8 cellular contexts compared by ENCODE assay signal in genomic region chr1:21534674-21535378, GRCh38. TPM values are rescaled to one million over a fixed set of nuclear protein-coding genes. Genes with fewer than 3 reads are reported as not detected.
A peak's percentile ranks its signal among the peaks of the same experiment; 100 is the strongest.
DNase-seq lines count a peak whose midpoint lies in the region; ATAC-seq and TF ChIP-seq lines count a peak whose summit lies in the region.

No MANE protein-coding gene starts in this region.

- peaks cover 0 to 24% (median 0%) of the 10 kb centered on the region in 3 donors for H3K27me3 ChIP-seq in stomach

- no peaks in the 10 kb centered on the region for H3K9me3 Mint-ChIP-seq in activated CD4-positive, alpha-beta T cell treated with anti-CD3 and anti-CD28 coated beads, Interleukin-2, amount 10 ng/mL, durations not matched to agents 24 days and 14 days

- DNase-seq in activated CD4-positive, alpha-beta T cell treated with anti-CD3 and anti-CD28 coated beads, Interleukin-2, amount 10 ng/mL, durations not matched to agents 24 days and 14 days: peak; percentile 71
- DNase-seq in activated CD4-positive, alpha-beta T cell treated with anti-CD3 and anti-CD28 coated beads for 1 hour: no peak
- peak; percentile 19 for DNase-seq in LoVo (ENCODE audit: low spot score)
- DNase-seq in SW480 (ENCODE audit: low spot score): peak; percentile 54
- DNase-seq in glomerular visceral epithelial cell (ENCODE audit: extremely low spot score): peak; percentile 56
- peak; percentile 48 for DNase-seq in stomach

- H3K27me3 Mint-ChIP-seq in activated CD4-positive, alpha-beta T cell treated with anti-CD3 and anti-CD28 coated beads, Interleukin-2, amount 10 ng/mL, durations not matched to agents 24 days and 14 days: peaks cover 21% of the 10 kb centered on the region

- 51 to 58% (median 52%) methylated on average over 11 of the region's 11 CpGs for WGBS in stomach, 5 donors

- no peaks in the 10 kb centered on the region for H3K36me3 Mint-ChIP-seq in activated CD4-positive, alpha-beta T cell treated with anti-CD3 and anti-CD28 coated beads, Interleukin-2, amount 10 ng/mL, durations not matched to agents 24 days and 14 days (ENCODE audit: low read depth)

- H3K4me3 Mint-ChIP-seq in activated CD4-positive, alpha-beta T cell treated with anti-CD3 and anti-CD28 coated beads, Interleukin-2, amount 10 ng/mL, durations not matched to agents 24 days and 14 days: no peak overlapping the region

- intact Hi-C loops in activated CD4-positive, alpha-beta T cell treated with anti-CD3 and anti-CD28 coated beads, Interleukin-2, amount 10 ng/mL, durations not matched to agents 24 days and 14 days (cut with micrococcal nuclease): no loop called here
- intact Hi-C loops in stomach (cut with DNase I; ENCODE audit: low total_unique reads): no loop called here

- no peaks in the 10 kb centered on the region for H3K9me3 ChIP-seq in stomach

- H3K27ac ChIP-seq in stomach: no peak overlapping the region

- H3K4me1 Mint-ChIP-seq in activated CD4-positive, alpha-beta T cell treated with anti-CD3 and anti-CD28 coated beads, Interleukin-2, amount 10 ng/mL, durations not matched to agents 24 days and 14 days: no peaks in the 10 kb centered on the region

- TF ChIP-seq CTCF in stomach (IDR thresholded peaks at IDR 0.05): peak in 5 of 7 experiments; percentile 7 to 56 (median 31)

- H3K36me3 ChIP-seq in stomach: no peaks in the 10 kb centered on the region

- no peak overlapping the region for H3K4me3 ChIP-seq in stomach

- peaks cover 0 to 15% (median 9%) of the 10 kb centered on the region in 4 donors for H3K4me1 ChIP-seq in stomach

- ATAC-seq in HG03159 (IDR thresholded peaks at IDR 0.05; ENCODE audit: unreplicated experiment): no peak
- no peak for ATAC-seq in HG02840 (IDR thresholded peaks at IDR 0.05; ENCODE audit: low FRiP score, unreplicated experiment)

- TF ChIP-seq POLR2A in stomach (IDR thresholded peaks at IDR 0.05): no peak

- H3K27ac Mint-ChIP-seq in activated CD4-positive, alpha-beta T cell treated with anti-CD3 and anti-CD28 coated beads, Interleukin-2, amount 10 ng/mL, durations not matched to agents 24 days and 14 days: no peak overlapping the region

- no peak for TF ChIP-seq EP300 in stomach (IDR thresholded peaks at IDR 0.05)

RNA-seq across cellular contexts. Expression of gene ALPL, which starts 25.6 kb away (rescaled TPM):
- total RNA-seq in activated CD4-positive, alpha-beta T cell treated with anti-CD3 and anti-CD28 coated beads, Interleukin-2, amount 10 ng/mL, durations not matched to agents 24 days and 14 days: not detected in 2 replicates
- total RNA-seq in stomach: 10 to 100 TPM in 1 of 5 donors, 1 to 10 TPM in 2, not detected in 2; 2.9 to 12.0 (median 3.5) TPM
- polyA plus RNA-seq in stomach: 10 to 100 TPM in 2 of 3 donors, 1 to 10 TPM in 1; 2.9 to 11.3 (median 10.5) TPM
